In genomic region chr12:96806272-96806671, GRCh38 we compare ENCODE assay signal across 31 cellular contexts.
DNase-seq lines count a peak whose midpoint lies in the region; ATAC-seq and TF ChIP-seq lines count a peak whose summit lies in the region.
"Had no signal": no experiment of that assay in that cellular context is flagged by ENCODE, and none has a peak within 500 bp of the region (broad histone marks: within the 10 kb centered on the region; RNA-seq: fewer than 3 reads in every experiment).

No MANE protein-coding gene starts in this region.

- no peak for TF ChIP-seq POLR2A in prostate gland (IDR thresholded peaks at IDR 0.05)

- TF ChIP-seq CTCF in LNCaP clone FGC (IDR thresholded peaks at IDR 0.05; ENCODE audit: control insufficient read depth, extremely low read depth, insufficient read depth), result no peak
- no peak for TF ChIP-seq CTCF in prostate gland (IDR thresholded peaks at IDR 0.05)

- no peak overlapping the region for H3K4me3 Mint-ChIP-seq in naive thymus-derived CD4-positive, alpha-beta T cell
- H3K4me3 Mint-ChIP-seq: B cell; CD14-positive monocyte; CD4-positive, alpha-beta memory T cell; CD4-positive, alpha-beta T cell; CD4-positive, CD25-positive, alpha-beta regulatory T cell; CD8-positive, alpha-beta memory T cell; CD8-positive, alpha-beta T cell had no signal

- no peak overlapping the region for H3K4me3 ChIP-seq in LNCaP clone FGC (ENCODE audit: low read depth, low read length)
- no peak overlapping the region for H3K4me3 ChIP-seq in prostate gland
- no peak overlapping the region for H3K4me3 ChIP-seq in naive thymus-derived CD4-positive, alpha-beta T cell (ENCODE audit: low read length)
- H3K4me3 ChIP-seq: A549; BLaER1; BLaER1 treated with 17β-estradiol and CSF1 and Interleukin-3, amounts not matched to agents 10 nM and 100 nM had no signal

- CTCF ChIA-PET in naive thymus-derived CD4-positive, alpha-beta T cell (lab: Charles Lee), result no interaction called here

- WGBS in prostate gland, result 41% methylated on average over 4 of the region's 4 CpGs

- POLR2A ChIA-PET in naive thymus-derived CD4-positive, alpha-beta T cell (lab: Charles Lee), result no interaction called here

- H3K36me3 Mint-ChIP-seq in naive thymus-derived CD4-positive, alpha-beta T cell, result peaks cover 0 to 4% (median 0%) of the 10 kb centered on the region in 5 donors
- H3K36me3 Mint-ChIP-seq: CD14-positive monocyte; CD4-positive, alpha-beta memory T cell; CD4-positive, CD25-positive, alpha-beta regulatory T cell; CD8-positive, alpha-beta memory T cell; CD8-positive, alpha-beta T cell had no signal

- no peaks in the 10 kb centered on the region for H3K4me1 ChIP-seq in prostate gland (replicated peaks)
- no peaks in the 10 kb centered on the region for H3K4me1 ChIP-seq in naive thymus-derived CD4-positive, alpha-beta T cell (ENCODE audit: control insufficient read depth in 2 of 2, insufficient read depth in 2 of 2, low read length in 2 of 2)
- H3K4me1 ChIP-seq: BE2C had no signal

- intact Hi-C loops in prostate gland (cut with DNase I), result no loop called here
- intact Hi-C loops in naive thymus-derived CD4-positive, alpha-beta T cell (cut with micrococcal nuclease), result no loop called here

- no peak overlapping the region for H3K27ac ChIP-seq in prostate gland
- no peak overlapping the region for H3K27ac ChIP-seq in naive thymus-derived CD4-positive, alpha-beta T cell (ENCODE audit: low read depth, low read length)
- H3K27ac ChIP-seq: 22Rv1; A549; BLaER1; BLaER1 treated with 17β-estradiol and CSF1 and Interleukin-3, amounts not matched to agents 10 nM and 100 nM; C4-2B had no signal

- no peak for ATAC-seq in naive thymus-derived CD4-positive, alpha-beta T cell
- ATAC-seq: A549; CD8-positive, alpha-beta T cell had no signal

- no peaks in the 10 kb centered on the region for H3K4me1 Mint-ChIP-seq in naive thymus-derived CD4-positive, alpha-beta T cell
- H3K4me1 Mint-ChIP-seq: B cell; CD14-positive monocyte; CD4-positive, CD25-positive, alpha-beta regulatory T cell; CD8-positive, alpha-beta memory T cell had no signal

- H3K9me3 ChIP-seq in prostate gland, result no peaks in the 10 kb centered on the region
- peaks cover 0 to 12% (median 0%) of the 10 kb centered on the region in 3 experiments for H3K9me3 ChIP-seq in naive thymus-derived CD4-positive, alpha-beta T cell (ENCODE audit: control insufficient read depth in 2 of 3, low read length in 3 of 3)
- H3K9me3 ChIP-seq: BE2C had no signal

- H3K27me3 ChIP-seq in prostate gland (replicated peaks; ENCODE audit: insufficient read depth), result no peaks in the 10 kb centered on the region
- H3K27me3 ChIP-seq in naive thymus-derived CD4-positive, alpha-beta T cell (ENCODE audit: control insufficient read depth in 2 of 2, insufficient read depth in 2 of 2, low read length in 2 of 2), result no peaks in the 10 kb centered on the region
- H3K27me3 ChIP-seq: BE2C; BLaER1; BLaER1 treated with 17β-estradiol and CSF1 and Interleukin-3, amounts not matched to agents 10 nM and 100 nM had no signal

- DNase-seq in LNCaP clone FGC (ENCODE audit: low read depth) (peak; percentile 52), prostate gland (ENCODE audit: low spot score) (peak; percentile 26)
- DNase-seq in activated CD4-positive, alpha-beta T cell treated with anti-CD3 and anti-CD28 coated beads, Interleukin-2, amount 50 U/mL, for 4 hours, result no peak
- DNase-seq in naive thymus-derived CD4-positive, alpha-beta T cell, result no peak
- DNase-seq: 8988T; ACHN; AML-193; BE2C; C1 segment of cervical spinal cord; Caco-2; Calu3; CD4-positive, alpha-beta memory T cell; CD4-positive, alpha-beta T cell; CD4-positive, CD25-positive, alpha-beta regulatory T cell; CD8-positive, alpha-beta memory T cell; CD8-positive, alpha-beta T cell; COR-L47; DMS 273 treated with DMSO at 0.1 percent for 48 hours; DMS153; DMS53; DMS79; DMS79 treated with DMSO at 0.1 percent for 48 hours; DND-41; EL had no signal

- H3K9me3 Mint-ChIP-seq in naive thymus-derived CD4-positive, alpha-beta T cell, result peaks cover 7 to 31% (median 19%) of the 10 kb centered on the region in 11 donors

- H3K27ac Mint-ChIP-seq in naive thymus-derived CD4-positive, alpha-beta T cell, result no peak overlapping the region
- H3K27ac Mint-ChIP-seq: B cell; CD14-positive monocyte; CD4-positive, alpha-beta memory T cell; CD4-positive, alpha-beta T cell; CD4-positive, CD25-positive, alpha-beta regulatory T cell; CD8-positive, alpha-beta memory T cell; CD8-positive, alpha-beta T cell had no signal

- peaks cover 0 to 12% (median 4%) of the 10 kb centered on the region in 5 donors for H3K27me3 Mint-ChIP-seq in naive thymus-derived CD4-positive, alpha-beta T cell
- H3K27me3 Mint-ChIP-seq: B cell; CD4-positive, alpha-beta memory T cell; CD4-positive, CD25-positive, alpha-beta regulatory T cell had no signal

- H3K36me3 ChIP-seq in prostate gland, result no peaks in the 10 kb centered on the region
- no peaks in the 10 kb centered on the region for H3K36me3 ChIP-seq in naive thymus-derived CD4-positive, alpha-beta T cell (ENCODE audit: control insufficient read depth in 2 of 3, insufficient read depth in 3 of 3, low read length in 3 of 3)
- H3K36me3 ChIP-seq: BE2C; BLaER1; BLaER1 treated with 17β-estradiol and CSF1 and Interleukin-3, amounts not matched to agents 10 nM and 100 nM had no signal

Comparison
In these comparisons a context has a peak if more than half of its experiments do, and no peak if none do; other contexts are left out.
1. DNase-seq: peak in LNCaP clone FGC (single experiment) and prostate gland (single experiment); none in activated CD4-positive, alpha-beta T cell treated with anti-CD3 and anti-CD28 coated beads, Interleukin-2, amount 50 U/mL, for 4 hours (0 of 2) and naive thymus-derived CD4-positive, alpha-beta T cell (0 of 9).